1 cellular context compared by ENCODE assay signal in genomic region chr3:45137656-45138181, GRCh38.
A peak's percentile ranks its signal among the peaks of the same experiment; 100 is the strongest.
TF ChIP-seq lines count a peak whose summit lies in the region.

No MANE protein-coding gene starts in this region.

TF ChIP-seq in K562, 482 proteins besides CTCF, POLR2A, EP300 and RAD21 (continued from another document):
- no peak for TF ChIP-seq ZNF655 (CRISPR knock-in tag; IDR thresholded peaks at IDR 0.05)
- TF ChIP-seq ZNF354B (CRISPR knock-in tag; IDR thresholded peaks at IDR 0.05), result no peak
- TF ChIP-seq ZFP91 (CRISPR knock-in tag; IDR thresholded peaks at IDR 0.05), result no peak
- TF ChIP-seq GTF2B (IDR thresholded peaks at IDR 0.05; ENCODE audit: extremely low read depth, insufficient read length), result no peak
- no peak for TF ChIP-seq ZNF830 (CRISPR knock-in tag; IDR thresholded peaks at IDR 0.05)
- TF ChIP-seq MAZ (CRISPR knock-in tag; conservative IDR thresholded peaks at IDR 0.05 in 1 of 2, IDR thresholded peaks at IDR 0.05 in 1 of 2), result peak in 1 of 2 experiments; percentile 50; a peak in 2 of 4 replicates
- 0 out of 2 replicates have a peak, but pooled peaks have one; percentile 50 for TF ChIP-seq OTX1 (CRISPR knock-in tag; IDR thresholded peaks at IDR 0.05)
- TF ChIP-seq JUNB (CRISPR knock-in tag; conservative IDR thresholded peaks at IDR 0.05), result no peak
- TF ChIP-seq NFXL1 (CRISPR knock-in tag; IDR thresholded peaks at IDR 0.05), result no peak
- peak; percentile 99 for TF ChIP-seq SMARCA4 (IDR thresholded peaks at IDR 0.05)
- TF ChIP-seq ZNF212 (CRISPR knock-in tag; IDR thresholded peaks at IDR 0.05), result no peak
- peak; percentile 81; the same call in 1 of the 2 replicates for TF ChIP-seq NFATC3 (IDR thresholded peaks at IDR 0.05)
- peak; percentile 72; the same call in 1 of the 2 replicates for TF ChIP-seq ETV5 (CRISPR knock-in tag; IDR thresholded peaks at IDR 0.05; ENCODE audit: low read depth)
- TF ChIP-seq ZNF644 (tag; IDR thresholded peaks at IDR 0.05; ENCODE audit: low read depth), result peak; percentile 89
- TF ChIP-seq HDAC2 (IDR thresholded peaks at IDR 0.05), result peak; percentile 94
- TF ChIP-seq RHOXF2B (CRISPR knock-in tag; conservative IDR thresholded peaks at IDR 0.05), result no peak
- TF ChIP-seq CBX5 (IDR thresholded peaks at IDR 0.05; ENCODE audit: borderline replicate concordance, low read depth), result no peak
- TF ChIP-seq POLR2G (IDR thresholded peaks at IDR 0.05; ENCODE audit: low read depth, low read length), result no peak
- TF ChIP-seq TFAM (CRISPR knock-in tag; conservative IDR thresholded peaks at IDR 0.05), result no peak
- TF ChIP-seq, protein P1, sequence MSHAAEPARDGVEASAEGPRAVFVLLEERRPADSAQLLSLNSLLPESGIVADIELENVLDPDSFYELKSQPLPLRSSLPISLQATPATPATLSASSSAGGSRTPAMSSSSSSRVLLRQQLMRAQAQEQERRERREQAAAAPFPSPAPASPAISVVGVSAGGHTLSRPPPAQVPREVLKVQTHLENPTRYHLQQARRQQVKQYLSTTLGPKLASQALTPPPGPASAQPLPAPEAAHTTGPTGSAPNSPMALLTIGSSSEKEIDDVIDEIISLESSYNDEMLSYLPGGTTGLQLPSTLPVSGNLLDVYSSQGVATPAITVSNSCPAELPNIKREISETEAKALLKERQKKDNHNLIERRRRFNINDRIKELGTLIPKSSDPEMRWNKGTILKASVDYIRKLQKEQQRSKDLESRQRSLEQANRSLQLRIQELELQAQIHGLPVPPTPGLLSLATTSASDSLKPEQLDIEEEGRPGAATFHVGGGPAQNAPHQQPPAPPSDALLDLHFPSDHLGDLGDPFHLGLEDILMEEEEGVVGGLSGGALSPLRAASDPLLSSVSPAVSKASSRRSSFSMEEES (CRISPR knock-in tag; IDR thresholded peaks at IDR 0.05), result no peak
